ENCODE assay signal across 1 cellular context in the genomic region with DNA sequence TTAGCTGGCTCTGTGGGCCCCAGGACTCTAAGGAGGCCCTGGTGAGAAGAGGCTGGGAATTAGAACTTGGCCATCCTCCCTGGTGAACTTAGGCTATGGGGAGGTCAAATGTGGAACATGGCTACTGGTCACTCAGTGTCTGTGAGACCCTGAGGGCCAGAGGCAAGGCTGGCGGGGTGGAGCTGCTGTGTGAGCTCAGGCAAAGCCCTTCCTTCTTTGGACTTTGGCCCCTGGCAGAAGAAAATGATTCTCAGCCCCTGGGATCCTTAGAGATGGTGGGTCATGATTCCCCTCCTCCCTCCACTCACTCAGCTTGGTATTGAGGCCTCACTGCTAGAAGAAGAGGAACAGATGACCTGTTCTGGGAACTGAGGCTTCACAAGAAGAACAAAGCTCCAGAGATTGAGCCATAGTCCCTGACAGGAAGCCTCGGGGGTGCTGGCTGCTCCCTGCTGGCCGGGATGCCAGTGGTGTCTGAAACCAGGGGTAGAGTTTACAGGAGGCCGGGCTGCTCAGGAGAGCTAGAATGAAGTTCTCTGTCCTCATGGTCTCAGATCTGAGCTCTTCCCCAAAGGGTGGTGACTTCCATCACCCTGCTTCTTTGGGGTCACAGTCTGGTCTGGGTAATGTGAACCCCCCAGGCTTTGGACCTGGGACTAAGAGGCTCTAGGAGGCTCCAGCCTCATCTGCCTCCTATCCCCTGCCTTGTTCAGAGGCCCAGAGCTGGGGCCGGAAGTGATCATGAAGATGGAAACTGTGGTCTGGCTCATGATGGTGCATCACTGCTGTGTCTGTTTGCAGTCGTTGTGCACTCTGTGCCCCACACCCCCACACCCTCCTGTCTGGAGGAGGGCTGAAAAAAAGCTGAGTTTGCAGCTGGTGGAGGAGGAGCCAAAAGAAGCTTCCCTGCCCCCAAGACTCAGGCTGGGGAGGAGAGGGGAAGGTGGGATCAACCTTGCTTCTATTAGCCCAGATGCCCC.
TF ChIP-seq lines count a peak whose summit lies in the region.

No MANE protein-coding gene starts in this region.

TF ChIP-seq in K562, 482 proteins besides CTCF, POLR2A, EP300 and RAD21 (continued from another document):
- TF ChIP-seq, protein P1, sequence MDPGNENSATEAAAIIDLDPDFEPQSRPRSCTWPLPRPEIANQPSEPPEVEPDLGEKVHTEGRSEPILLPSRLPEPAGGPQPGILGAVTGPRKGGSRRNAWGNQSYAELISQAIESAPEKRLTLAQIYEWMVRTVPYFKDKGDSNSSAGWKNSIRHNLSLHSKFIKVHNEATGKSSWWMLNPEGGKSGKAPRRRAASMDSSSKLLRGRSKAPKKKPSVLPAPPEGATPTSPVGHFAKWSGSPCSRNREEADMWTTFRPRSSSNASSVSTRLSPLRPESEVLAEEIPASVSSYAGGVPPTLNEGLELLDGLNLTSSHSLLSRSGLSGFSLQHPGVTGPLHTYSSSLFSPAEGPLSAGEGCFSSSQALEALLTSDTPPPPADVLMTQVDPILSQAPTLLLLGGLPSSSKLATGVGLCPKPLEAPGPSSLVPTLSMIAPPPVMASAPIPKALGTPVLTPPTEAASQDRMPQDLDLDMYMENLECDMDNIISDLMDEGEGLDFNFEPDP (CRISPR knock-in tag; IDR thresholded peaks at IDR 0.05): 0 out of 2 replicates have a peak, but pooled peaks have one; percentile 44
- TF ChIP-seq, protein P2, sequence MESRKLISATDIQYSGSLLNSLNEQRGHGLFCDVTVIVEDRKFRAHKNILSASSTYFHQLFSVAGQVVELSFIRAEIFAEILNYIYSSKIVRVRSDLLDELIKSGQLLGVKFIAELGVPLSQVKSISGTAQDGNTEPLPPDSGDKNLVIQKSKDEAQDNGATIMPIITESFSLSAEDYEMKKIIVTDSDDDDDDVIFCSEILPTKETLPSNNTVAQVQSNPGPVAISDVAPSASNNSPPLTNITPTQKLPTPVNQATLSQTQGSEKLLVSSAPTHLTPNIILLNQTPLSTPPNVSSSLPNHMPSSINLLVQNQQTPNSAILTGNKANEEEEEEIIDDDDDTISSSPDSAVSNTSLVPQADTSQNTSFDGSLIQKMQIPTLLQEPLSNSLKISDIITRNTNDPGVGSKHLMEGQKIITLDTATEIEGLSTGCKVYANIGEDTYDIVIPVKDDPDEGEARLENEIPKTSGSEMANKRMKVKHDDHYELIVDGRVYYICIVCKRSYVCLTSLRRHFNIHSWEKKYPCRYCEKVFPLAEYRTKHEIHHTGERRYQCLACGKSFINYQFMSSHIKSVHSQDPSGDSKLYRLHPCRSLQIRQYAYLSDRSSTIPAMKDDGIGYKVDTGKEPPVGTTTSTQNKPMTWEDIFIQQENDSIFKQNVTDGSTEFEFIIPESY (CRISPR knock-in tag; IDR thresholded peaks at IDR 0.05): 0 out of 2 replicates have a peak, but pooled peaks have one; percentile 11
- TF ChIP-seq ZC3H11A (IDR thresholded peaks at IDR 0.05; ENCODE audit: low read depth, low read length) (no peak), KDM4B (IDR thresholded peaks at IDR 0.05; ENCODE audit: borderline replicate concordance in 2 of 2, low read depth in 1 of 2) (no peak)
- TF ChIP-seq, protein P3, sequence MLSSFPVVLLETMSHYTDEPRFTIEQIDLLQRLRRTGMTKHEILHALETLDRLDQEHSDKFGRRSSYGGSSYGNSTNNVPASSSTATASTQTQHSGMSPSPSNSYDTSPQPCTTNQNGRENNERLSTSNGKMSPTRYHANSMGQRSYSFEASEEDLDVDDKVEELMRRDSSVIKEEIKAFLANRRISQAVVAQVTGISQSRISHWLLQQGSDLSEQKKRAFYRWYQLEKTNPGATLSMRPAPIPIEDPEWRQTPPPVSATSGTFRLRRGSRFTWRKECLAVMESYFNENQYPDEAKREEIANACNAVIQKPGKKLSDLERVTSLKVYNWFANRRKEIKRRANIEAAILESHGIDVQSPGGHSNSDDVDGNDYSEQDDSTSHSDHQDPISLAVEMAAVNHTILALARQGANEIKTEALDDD (IDR thresholded peaks at IDR 0.05): no peak
